In the genomic region with DNA sequence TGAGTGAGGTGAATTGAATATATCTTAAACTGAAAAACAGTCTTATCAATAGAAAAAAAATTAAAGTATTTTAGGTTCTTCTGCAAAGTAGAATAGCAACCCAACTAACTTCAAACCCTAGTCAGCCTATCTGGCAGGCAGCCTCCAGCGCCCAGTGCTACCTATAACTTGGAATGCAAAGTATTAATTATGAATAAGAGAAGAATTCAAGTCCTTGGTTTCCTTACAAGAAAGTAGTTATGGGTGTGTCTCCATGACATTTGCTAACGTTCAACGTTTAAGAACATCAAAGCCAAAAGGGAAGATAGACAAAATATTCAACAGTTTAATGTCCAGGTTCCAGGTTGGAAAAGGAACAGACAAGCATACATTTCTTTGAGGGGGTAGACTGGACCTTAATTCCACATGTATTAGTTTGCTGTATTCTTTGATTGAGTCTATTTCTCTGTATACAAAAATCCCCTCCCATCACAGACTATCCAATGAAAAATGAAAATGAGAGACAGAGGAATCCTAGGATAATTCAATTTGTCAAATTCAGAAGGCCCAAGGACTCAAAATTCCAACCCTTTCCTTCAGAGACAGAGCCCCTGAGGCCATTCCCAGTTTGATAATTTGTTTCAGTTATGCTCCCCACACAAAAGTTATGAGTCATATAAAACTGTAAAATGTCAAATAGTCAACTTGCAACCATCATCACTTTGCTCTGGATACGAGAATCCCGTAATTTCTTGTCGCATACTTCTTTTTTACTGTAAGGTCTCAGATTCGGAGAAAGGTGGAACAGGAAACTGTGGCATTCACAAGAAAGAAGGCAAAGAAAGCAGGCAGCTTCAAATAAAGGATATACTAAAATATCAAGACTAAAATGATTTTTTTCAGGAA, we compare ENCODE assay signal across 2 cellular contexts.
TF ChIP-seq lines count a peak whose summit lies in the region.

No MANE protein-coding gene starts in this region.

TF ChIP-seq in HepG2, 621 proteins besides CTCF, POLR2A, EP300 and RAD21 (continues in another document):
- no peak for TF ChIP-seq FOXJ3 (CRISPR knock-in tag; IDR thresholded peaks at IDR 0.05; ENCODE audit: borderline replicate concordance)
- no peak for TF ChIP-seq FLYWCH1 (CRISPR knock-in tag; IDR thresholded peaks at IDR 0.05)
- TF ChIP-seq, protein P1, sequence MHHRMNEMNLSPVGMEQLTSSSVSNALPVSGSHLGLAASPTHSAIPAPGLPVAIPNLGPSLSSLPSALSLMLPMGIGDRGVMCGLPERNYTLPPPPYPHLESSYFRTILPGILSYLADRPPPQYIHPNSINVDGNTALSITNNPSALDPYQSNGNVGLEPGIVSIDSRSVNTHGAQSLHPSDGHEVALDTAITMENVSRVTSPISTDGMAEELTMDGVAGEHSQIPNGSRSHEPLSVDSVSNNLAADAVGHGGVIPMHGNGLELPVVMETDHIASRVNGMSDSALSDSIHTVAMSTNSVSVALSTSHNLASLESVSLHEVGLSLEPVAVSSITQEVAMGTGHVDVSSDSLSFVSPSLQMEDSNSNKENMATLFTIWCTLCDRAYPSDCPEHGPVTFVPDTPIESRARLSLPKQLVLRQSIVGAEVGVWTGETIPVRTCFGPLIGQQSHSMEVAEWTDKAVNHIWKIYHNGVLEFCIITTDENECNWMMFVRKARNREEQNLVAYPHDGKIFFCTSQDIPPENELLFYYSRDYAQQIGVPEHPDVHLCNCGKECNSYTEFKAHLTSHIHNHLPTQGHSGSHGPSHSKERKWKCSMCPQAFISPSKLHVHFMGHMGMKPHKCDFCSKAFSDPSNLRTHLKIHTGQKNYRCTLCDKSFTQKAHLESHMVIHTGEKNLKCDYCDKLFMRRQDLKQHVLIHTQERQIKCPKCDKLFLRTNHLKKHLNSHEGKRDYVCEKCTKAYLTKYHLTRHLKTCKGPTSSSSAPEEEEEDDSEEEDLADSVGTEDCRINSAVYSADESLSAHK (CRISPR knock-in tag; IDR thresholded peaks at IDR 0.05; ENCODE audit: borderline replicate concordance) = no peak
- TF ChIP-seq, protein P2, sequence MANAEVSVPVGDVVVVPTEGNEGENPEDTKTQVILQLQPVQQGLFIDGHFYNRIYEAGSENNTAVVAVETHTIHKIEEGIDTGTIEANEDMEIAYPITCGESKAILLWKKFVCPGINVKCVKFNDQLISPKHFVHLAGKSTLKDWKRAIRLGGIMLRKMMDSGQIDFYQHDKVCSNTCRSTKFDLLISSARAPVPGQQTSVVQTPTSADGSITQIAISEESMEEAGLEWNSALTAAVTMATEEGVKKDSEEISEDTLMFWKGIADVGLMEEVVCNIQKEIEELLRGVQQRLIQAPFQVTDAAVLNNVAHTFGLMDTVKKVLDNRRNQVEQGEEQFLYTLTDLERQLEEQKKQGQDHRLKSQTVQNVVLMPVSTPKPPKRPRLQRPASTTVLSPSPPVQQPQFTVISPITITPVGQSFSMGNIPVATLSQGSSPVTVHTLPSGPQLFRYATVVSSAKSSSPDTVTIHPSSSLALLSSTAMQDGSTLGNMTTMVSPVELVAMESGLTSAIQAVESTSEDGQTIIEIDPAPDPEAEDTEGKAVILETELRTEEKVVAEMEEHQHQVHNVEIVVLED (CRISPR knock-in tag; IDR thresholded peaks at IDR 0.05; ENCODE audit: borderline replicate concordance) = no peak
- TF ChIP-seq ZNF614 (CRISPR knock-in tag; IDR thresholded peaks at IDR 0.05; ENCODE audit: borderline replicate concordance) = no peak
- no peak for TF ChIP-seq ZNF331 (CRISPR knock-in tag; IDR thresholded peaks at IDR 0.05)
- TF ChIP-seq ZNF510 (CRISPR knock-in tag; IDR thresholded peaks at IDR 0.05; ENCODE audit: low read depth) = no peak
- TF ChIP-seq, protein P3, sequence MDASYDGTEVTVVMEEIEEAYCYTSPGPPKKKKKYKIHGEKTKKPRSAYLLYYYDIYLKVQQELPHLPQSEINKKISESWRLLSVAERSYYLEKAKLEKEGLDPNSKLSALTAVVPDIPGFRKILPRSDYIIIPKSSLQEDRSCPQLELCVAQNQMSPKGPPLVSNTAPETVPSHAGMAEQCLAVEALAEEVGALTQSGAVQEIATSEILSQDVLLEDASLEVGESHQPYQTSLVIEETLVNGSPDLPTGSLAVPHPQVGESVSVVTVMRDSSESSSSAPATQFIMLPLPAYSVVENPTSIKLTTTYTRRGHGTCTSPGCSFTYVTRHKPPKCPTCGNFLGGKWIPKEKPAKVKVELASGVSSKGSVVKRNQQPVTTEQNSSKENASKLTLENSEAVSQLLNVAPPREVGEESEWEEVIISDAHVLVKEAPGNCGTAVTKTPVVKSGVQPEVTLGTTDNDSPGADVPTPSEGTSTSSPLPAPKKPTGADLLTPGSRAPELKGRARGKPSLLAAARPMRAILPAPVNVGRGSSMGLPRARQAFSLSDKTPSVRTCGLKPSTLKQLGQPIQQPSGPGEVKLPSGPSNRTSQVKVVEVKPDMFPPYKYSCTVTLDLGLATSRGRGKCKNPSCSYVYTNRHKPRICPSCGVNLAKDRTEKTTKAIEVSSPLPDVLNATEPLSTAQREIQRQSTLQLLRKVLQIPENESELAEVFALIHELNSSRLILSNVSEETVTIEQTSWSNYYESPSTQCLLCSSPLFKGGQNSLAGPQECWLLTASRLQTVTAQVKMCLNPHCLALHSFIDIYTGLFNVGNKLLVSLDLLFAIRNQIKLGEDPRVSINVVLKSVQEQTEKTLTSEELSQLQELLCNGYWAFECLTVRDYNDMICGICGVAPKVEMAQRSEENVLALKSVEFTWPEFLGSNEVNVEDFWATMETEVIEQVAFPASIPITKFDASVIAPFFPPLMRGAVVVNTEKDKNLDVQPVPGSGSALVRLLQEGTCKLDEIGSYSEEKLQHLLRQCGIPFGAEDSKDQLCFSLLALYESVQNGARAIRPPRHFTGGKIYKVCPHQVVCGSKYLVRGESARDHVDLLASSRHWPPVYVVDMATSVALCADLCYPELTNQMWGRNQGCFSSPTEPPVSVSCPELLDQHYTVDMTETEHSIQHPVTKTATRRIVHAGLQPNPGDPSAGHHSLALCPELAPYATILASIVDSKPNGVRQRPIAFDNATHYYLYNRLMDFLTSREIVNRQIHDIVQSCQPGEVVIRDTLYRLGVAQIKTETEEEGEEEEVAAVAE (CRISPR knock-in tag; IDR thresholded peaks at IDR 0.05; ENCODE audit: borderline replicate concordance) = no peak
- TF ChIP-seq ZMYM2 (CRISPR knock-in tag; IDR thresholded peaks at IDR 0.05) = no peak
- TF ChIP-seq, protein P4, sequence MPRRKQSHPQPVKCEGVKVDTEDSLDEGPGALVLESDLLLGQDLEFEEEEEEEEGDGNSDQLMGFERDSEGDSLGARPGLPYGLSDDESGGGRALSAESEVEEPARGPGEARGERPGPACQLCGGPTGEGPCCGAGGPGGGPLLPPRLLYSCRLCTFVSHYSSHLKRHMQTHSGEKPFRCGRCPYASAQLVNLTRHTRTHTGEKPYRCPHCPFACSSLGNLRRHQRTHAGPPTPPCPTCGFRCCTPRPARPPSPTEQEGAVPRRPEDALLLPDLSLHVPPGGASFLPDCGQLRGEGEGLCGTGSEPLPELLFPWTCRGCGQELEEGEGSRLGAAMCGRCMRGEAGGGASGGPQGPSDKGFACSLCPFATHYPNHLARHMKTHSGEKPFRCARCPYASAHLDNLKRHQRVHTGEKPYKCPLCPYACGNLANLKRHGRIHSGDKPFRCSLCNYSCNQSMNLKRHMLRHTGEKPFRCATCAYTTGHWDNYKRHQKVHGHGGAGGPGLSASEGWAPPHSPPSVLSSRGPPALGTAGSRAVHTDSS (CRISPR knock-in tag; conservative IDR thresholded peaks at IDR 0.05) = no peak

TF ChIP-seq in SK-N-SH, 30 proteins besides CTCF, POLR2A, EP300 and RAD21:
- TF ChIP-seq, protein P5, sequence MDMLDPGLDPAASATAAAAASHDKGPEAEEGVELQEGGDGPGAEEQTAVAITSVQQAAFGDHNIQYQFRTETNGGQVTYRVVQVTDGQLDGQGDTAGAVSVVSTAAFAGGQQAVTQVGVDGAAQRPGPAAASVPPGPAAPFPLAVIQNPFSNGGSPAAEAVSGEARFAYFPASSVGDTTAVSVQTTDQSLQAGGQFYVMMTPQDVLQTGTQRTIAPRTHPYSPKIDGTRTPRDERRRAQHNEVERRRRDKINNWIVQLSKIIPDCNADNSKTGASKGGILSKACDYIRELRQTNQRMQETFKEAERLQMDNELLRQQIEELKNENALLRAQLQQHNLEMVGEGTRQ (IDR thresholded peaks at IDR 0.05; ENCODE audit: borderline replicate concordance, low read depth, low read length) = no peak
- TF ChIP-seq NFIC (IDR thresholded peaks at IDR 0.05; ENCODE audit: borderline replicate concordance) (no peak), NRF1 (IDR thresholded peaks at IDR 0.05; ENCODE audit: low read depth, low read length) (no peak)
